Comparison of ENCODE assay signal across 8 cellular contexts in the genomic region with DNA sequence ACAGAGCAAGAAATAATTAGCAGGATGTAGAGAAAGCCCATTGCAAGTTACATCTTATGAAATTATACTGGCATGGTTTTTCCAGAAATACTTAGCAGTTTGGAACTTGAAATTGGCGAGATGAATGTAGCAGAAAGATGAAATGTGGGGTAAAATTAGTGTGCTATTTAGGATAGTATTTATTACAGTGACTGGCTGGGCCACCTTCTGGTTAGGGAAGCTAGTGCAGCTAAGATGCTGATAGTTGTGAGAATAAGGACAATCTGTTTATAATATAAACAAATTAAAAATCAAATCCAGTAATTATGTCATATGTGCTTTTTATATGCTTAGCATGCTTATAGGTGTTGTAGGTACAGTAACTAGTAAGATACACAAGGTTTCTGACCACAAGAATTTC.
DNase-seq lines count a peak whose midpoint lies in the region; ATAC-seq, FAIRE-seq and TF ChIP-seq lines count a peak whose summit lies in the region.

No MANE protein-coding gene starts in this region.

- CTCF ChIA-PET in activated CD8-positive, alpha-beta memory T cell treated with anti-CD3 and anti-CD28 coated beads, Interleukin-2, amount 10 ng/mL, durations not matched to agents 7 days and 5 days (lab: Charles Lee), result no interaction called here

- H3K4me3 Mint-ChIP-seq in activated CD8-positive, alpha-beta memory T cell treated with anti-CD3 and anti-CD28 coated beads, Interleukin-2, amount 10 ng/mL, durations not matched to agents 7 days and 5 days, result no peak overlapping the region

- H3K4me1 Mint-ChIP-seq in activated CD8-positive, alpha-beta memory T cell treated with anti-CD3 and anti-CD28 coated beads, Interleukin-2, amount 10 ng/mL, durations not matched to agents 7 days and 5 days, result peaks cover 4% of the 10 kb centered on the region

- H3K4me3 ChIP-seq in astrocyte of the spinal cord (ENCODE audit: low read depth, low read length) (no peak overlapping the region), mucosa of descending colon (no peak overlapping the region)

- DNase-seq in astrocyte of the spinal cord (ENCODE audit: low read depth, low spot score) (peak; percentile 52), mucosa of descending colon (peak in 1 of 3 donors; percentile 41), NCI-H524 (lab: John Stamatoyannopoulos, UW) (no peak), islet precursor cell (no peak), NCI-H748 treated with DMSO at 0.1 percent for 48 hours (lab: John Stamatoyannopoulos, UW) (no peak)
- no peak for DNase-seq in activated CD8-positive, alpha-beta memory T cell treated with anti-CD3 and anti-CD28 coated beads, Interleukin-2, amount 10 ng/mL, durations not matched to agents 7 days and 5 days

- H3K27ac Mint-ChIP-seq in activated CD8-positive, alpha-beta memory T cell treated with anti-CD3 and anti-CD28 coated beads, Interleukin-2, amount 10 ng/mL, durations not matched to agents 7 days and 5 days, result no peak overlapping the region

- H3K9me3 Mint-ChIP-seq in activated CD8-positive, alpha-beta memory T cell treated with anti-CD3 and anti-CD28 coated beads, Interleukin-2, amount 10 ng/mL, durations not matched to agents 7 days and 5 days (ENCODE audit: low read depth), result no peaks in the 10 kb centered on the region

- peak; percentile 55 for FAIRE-seq in G401.6 (lab: Jason Lieb, UNC)

- H3K27me3 Mint-ChIP-seq in activated CD8-positive, alpha-beta memory T cell treated with anti-CD3 and anti-CD28 coated beads, Interleukin-2, amount 10 ng/mL, durations not matched to agents 7 days and 5 days, result no peaks in the 10 kb centered on the region

- TF ChIP-seq CTCF in astrocyte of the spinal cord (IDR thresholded peaks at IDR 0.05; ENCODE audit: low read depth, low read length) (peak; percentile 85), mucosa of descending colon (IDR thresholded peaks at IDR 0.05) (peak; percentile 20)

- in situ Hi-C loops in astrocyte of the spinal cord (cut with HindIII; ENCODE audit: low sequenced_read_pairs), result no loop called here

- H3K36me3 Mint-ChIP-seq in activated CD8-positive, alpha-beta memory T cell treated with anti-CD3 and anti-CD28 coated beads, Interleukin-2, amount 10 ng/mL, durations not matched to agents 7 days and 5 days, result peaks cover 2% of the 10 kb centered on the region

- H3K36me3 ChIP-seq in mucosa of descending colon (ENCODE audit: low read depth), result no peaks in the 10 kb centered on the region

- H3K4me1 ChIP-seq in mucosa of descending colon (ENCODE audit: low read depth), result no peaks in the 10 kb centered on the region

- ATAC-seq in HG02938 (IDR thresholded peaks at IDR 0.05; ENCODE audit: unreplicated experiment) (peak; percentile 72), mucosa of descending colon (no peak)
- ATAC-seq in activated CD8-positive, alpha-beta memory T cell treated with anti-CD3 and anti-CD28 coated beads, Interleukin-2, amount 10 ng/mL, durations not matched to agents 7 days and 5 days, result no peak

- intact Hi-C loops in mucosa of descending colon (cut with DNase I, micrococcal nuclease), result no loop called here

- peaks cover 10% of the 10 kb centered on the region for H3K9me3 ChIP-seq in mucosa of descending colon
